10 cellular contexts compared by ENCODE assay signal in the genomic region with DNA sequence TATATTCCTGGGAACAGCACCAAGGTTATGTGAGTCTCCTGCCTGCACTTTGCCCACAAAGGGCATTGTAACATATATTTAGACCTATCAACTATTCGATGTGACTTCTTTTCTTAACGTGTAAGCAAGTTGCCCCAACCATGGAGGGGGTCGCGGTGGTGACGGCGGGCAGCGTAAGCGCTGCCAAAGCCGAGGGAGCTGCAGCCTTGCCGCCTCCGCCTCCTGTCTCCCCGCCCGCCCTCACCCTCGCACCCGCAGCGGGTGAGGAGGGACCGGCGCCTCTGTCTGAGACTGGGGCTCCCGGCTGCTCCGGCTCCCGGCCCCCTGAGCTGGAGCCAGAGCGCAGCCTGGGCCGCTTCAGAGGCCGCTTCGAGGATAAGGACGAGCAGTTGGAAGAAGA. TPM values are rescaled to one million over a fixed set of nuclear protein-coding genes. Genes with fewer than 3 reads are reported as not detected.
"Had no signal": no experiment of that assay in that cellular context is flagged by ENCODE, and none has a peak within 500 bp of the region (broad histone marks: within the 10 kb centered on the region; RNA-seq: fewer than 3 reads in every experiment).

No MANE protein-coding gene starts in this region.

- H3K27ac Mint-ChIP-seq: GM23338, H9, HFFc6 had no signal

- H3K4me3 ChIP-seq: GM23248, GM23338, HAP-1 had no signal

- ATAC-seq: GM23338, HCT116 had no signal

- H3K4me1 Mint-ChIP-seq: GM23338, H9 had no signal

- H3K4me2 ChIP-seq: GM23338 had no signal

- H3K27ac ChIP-seq: GM23248 had no signal

- H3K36me3 ChIP-seq: HAP-1 had no signal

- H3K9me3 ChIP-seq: HAP-1 had no signal

- DNase-seq: GM23248, GOT3, H7, H9, HCEC 1CT, HFFc6 had no signal

- H3K4me3 Mint-ChIP-seq: GM23338, H9, HFFc6 had no signal

- H3K9ac ChIP-seq: GM23248 had no signal

- H3K4me1 ChIP-seq: HAP-1 had no signal

- H2AFZ ChIP-seq: GM23248, GM23338 had no signal

RNA-seq across cellular contexts. Expression of a gene that starts 59.0 kb away (rescaled TPM):
- total RNA-seq: GM23338, H1, H7, H9, HFFc6 had no signal
